Comparison of ENCODE assay signal across 1 cellular context in the genomic region with DNA sequence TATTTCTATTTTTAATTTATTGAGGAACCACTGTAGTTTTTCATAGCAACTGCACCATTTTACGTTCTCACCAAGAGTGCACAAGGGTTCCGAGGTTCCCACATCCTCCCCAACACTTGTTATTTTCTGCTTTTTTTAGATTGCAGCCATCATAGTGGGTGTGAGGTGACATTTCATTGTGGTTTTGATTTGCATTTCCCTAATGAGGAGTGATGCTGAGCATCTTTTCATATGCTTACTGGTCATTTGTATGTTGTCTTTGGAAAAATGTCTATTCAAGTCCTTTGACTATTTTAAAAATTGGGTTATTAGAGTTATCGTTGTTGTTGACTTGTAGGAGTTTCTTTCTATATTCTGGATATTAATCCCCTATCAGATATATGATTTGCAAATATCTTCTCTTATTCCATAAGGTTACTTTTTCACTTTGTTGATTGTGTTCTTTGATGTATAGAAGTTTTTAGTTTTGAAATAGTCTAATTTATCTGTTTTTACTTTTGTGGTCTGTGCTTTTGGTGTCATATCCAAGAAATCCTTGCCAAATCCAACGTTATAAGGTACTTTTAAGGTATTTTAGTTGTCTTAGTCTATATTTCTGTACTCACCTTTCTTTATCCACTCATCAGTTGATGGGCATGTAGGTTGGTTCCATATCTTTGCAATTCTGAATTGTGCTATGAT.
A peak's percentile ranks its signal among the peaks of the same experiment; 100 is the strongest.
TF ChIP-seq lines count a peak whose summit lies in the region.

No MANE protein-coding gene starts in this region.

TF ChIP-seq in K562, 482 proteins besides CTCF, POLR2A, EP300 and RAD21 (continues in another document):
- TF ChIP-seq ZSCAN32 (CRISPR knock-in tag; IDR thresholded peaks at IDR 0.05) (no peak), ZNF57 (CRISPR knock-in tag; IDR thresholded peaks at IDR 0.05) (no peak), POLR2AphosphoS2 (IDR thresholded peaks at IDR 0.05; ENCODE audit: low read length) (peak; percentile 55; the same call in 1 of the 2 replicates), PPARD (CRISPR knock-in tag; IDR thresholded peaks at IDR 0.05) (no peak), ZNF165 (CRISPR knock-in tag; IDR thresholded peaks at IDR 0.05; ENCODE audit: borderline replicate concordance) (no peak), TSC22D4 (tag; IDR thresholded peaks at IDR 0.05) (no peak), NCOR1 (IDR thresholded peaks at IDR 0.05) (no peak), MXI1 (IDR thresholded peaks at IDR 0.05; ENCODE audit: low read depth, low read length) (peak; percentile 47; the same call in 1 of the 2 replicates), ETS2 (tag; IDR thresholded peaks at IDR 0.05; ENCODE audit: borderline replicate concordance, poor library complexity, severe bottlenecking) (no peak), ZFPM2 (CRISPR knock-in tag; IDR thresholded peaks at IDR 0.05) (no peak), KHSRP (IDR thresholded peaks at IDR 0.05) (peak; percentile 26; the same call in 1 of the 2 replicates), TRIM28 (IDR thresholded peaks at IDR 0.05) (no peak), SMARCE1 (IDR thresholded peaks at IDR 0.05) (no peak), ZNF589 (CRISPR knock-in tag; IDR thresholded peaks at IDR 0.05; ENCODE audit: low read depth) (no peak), ZNF347 (CRISPR knock-in tag; IDR thresholded peaks at IDR 0.05; ENCODE audit: low read depth) (no peak), ZNF584 (CRISPR knock-in tag; IDR thresholded peaks at IDR 0.05; ENCODE audit: low read depth) (no peak), MAFK (IDR thresholded peaks at IDR 0.05; ENCODE audit: low read length) (no peak), EP400 (IDR thresholded peaks at IDR 0.05) (no peak), SUPT5H (IDR thresholded peaks at IDR 0.05) (peak; percentile 49), NEUROD1 (IDR thresholded peaks at IDR 0.05; ENCODE audit: borderline replicate concordance, low read depth, low read length, partially characterized antibody) (no peak), HNRNPH1 (optimal IDR thresholded peaks at IDR 0.05; ENCODE audit: low read depth, low read length) (no peak), BMI1 (IDR thresholded peaks at IDR 0.05; ENCODE audit: low read length) (no peak), POLR2B (IDR thresholded peaks at IDR 0.05; ENCODE audit: low read depth, partially characterized antibody) (peak; percentile 34), NFATC3 (IDR thresholded peaks at IDR 0.05) (0 out of 2 replicates have a peak, but pooled peaks have one; percentile 43), NFRKB (IDR thresholded peaks at IDR 0.05; ENCODE audit: low read depth) (no peak), U2AF1 (optimal IDR thresholded peaks at IDR 0.05; ENCODE audit: low read depth, low read length) (no peak), PHTF2 (CRISPR knock-in tag; IDR thresholded peaks at IDR 0.05) (no peak), CEBPG (CRISPR knock-in tag; IDR thresholded peaks at IDR 0.05) (no peak), CEBPG (tag; conservative IDR thresholded peaks at IDR 0.05 in 1 of 2, IDR thresholded peaks at IDR 0.05 in 1 of 2) (no peak), MCM2 (IDR thresholded peaks at IDR 0.05; ENCODE audit: low read depth) (no peak), CTBP1 (IDR thresholded peaks at IDR 0.05; ENCODE audit: borderline replicate concordance) (no peak), ELF4 (CRISPR knock-in tag; IDR thresholded peaks at IDR 0.05) (no peak), RBFOX2 (IDR thresholded peaks at IDR 0.05; ENCODE audit: low read depth, low read length) (no peak), GATAD2A (IDR thresholded peaks at IDR 0.05) (no peak), POLR3A (IDR thresholded peaks at IDR 0.05; ENCODE audit: borderline replicate concordance, extremely low read depth, insufficient read depth, insufficient read length) (no peak), BRD4 (IDR thresholded peaks at IDR 0.05) (no peak), CHD2 (IDR thresholded peaks at IDR 0.05; ENCODE audit: low read depth, low read length) (peak; percentile 35; the same call in 1 of the 2 replicates)
- TF ChIP-seq, protein P1, sequence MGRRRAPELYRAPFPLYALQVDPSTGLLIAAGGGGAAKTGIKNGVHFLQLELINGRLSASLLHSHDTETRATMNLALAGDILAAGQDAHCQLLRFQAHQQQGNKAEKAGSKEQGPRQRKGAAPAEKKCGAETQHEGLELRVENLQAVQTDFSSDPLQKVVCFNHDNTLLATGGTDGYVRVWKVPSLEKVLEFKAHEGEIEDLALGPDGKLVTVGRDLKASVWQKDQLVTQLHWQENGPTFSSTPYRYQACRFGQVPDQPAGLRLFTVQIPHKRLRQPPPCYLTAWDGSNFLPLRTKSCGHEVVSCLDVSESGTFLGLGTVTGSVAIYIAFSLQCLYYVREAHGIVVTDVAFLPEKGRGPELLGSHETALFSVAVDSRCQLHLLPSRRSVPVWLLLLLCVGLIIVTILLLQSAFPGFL (CRISPR knock-in tag; IDR thresholded peaks at IDR 0.05), result no peak
- TF ChIP-seq, protein P2, sequence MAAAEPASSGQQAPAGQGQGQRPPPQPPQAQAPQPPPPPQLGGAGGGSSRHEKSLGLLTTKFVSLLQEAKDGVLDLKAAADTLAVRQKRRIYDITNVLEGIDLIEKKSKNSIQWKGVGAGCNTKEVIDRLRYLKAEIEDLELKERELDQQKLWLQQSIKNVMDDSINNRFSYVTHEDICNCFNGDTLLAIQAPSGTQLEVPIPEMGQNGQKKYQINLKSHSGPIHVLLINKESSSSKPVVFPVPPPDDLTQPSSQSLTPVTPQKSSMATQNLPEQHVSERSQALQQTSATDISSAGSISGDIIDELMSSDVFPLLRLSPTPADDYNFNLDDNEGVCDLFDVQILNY (CRISPR knock-in tag; IDR thresholded peaks at IDR 0.05), result no peak
- TF ChIP-seq, protein P3, sequence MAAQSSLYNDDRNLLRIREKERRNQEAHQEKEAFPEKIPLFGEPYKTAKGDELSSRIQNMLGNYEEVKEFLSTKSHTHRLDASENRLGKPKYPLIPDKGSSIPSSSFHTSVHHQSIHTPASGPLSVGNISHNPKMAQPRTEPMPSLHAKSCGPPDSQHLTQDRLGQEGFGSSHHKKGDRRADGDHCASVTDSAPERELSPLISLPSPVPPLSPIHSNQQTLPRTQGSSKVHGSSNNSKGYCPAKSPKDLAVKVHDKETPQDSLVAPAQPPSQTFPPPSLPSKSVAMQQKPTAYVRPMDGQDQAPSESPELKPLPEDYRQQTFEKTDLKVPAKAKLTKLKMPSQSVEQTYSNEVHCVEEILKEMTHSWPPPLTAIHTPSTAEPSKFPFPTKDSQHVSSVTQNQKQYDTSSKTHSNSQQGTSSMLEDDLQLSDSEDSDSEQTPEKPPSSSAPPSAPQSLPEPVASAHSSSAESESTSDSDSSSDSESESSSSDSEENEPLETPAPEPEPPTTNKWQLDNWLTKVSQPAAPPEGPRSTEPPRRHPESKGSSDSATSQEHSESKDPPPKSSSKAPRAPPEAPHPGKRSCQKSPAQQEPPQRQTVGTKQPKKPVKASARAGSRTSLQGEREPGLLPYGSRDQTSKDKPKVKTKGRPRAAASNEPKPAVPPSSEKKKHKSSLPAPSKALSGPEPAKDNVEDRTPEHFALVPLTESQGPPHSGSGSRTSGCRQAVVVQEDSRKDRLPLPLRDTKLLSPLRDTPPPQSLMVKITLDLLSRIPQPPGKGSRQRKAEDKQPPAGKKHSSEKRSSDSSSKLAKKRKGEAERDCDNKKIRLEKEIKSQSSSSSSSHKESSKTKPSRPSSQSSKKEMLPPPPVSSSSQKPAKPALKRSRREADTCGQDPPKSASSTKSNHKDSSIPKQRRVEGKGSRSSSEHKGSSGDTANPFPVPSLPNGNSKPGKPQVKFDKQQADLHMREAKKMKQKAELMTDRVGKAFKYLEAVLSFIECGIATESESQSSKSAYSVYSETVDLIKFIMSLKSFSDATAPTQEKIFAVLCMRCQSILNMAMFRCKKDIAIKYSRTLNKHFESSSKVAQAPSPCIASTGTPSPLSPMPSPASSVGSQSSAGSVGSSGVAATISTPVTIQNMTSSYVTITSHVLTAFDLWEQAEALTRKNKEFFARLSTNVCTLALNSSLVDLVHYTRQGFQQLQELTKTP (IDR thresholded peaks at IDR 0.05; ENCODE audit: low read depth in 1 of 2, partially characterized antibody in 2 of 2), result no peak
- TF ChIP-seq, protein P4, sequence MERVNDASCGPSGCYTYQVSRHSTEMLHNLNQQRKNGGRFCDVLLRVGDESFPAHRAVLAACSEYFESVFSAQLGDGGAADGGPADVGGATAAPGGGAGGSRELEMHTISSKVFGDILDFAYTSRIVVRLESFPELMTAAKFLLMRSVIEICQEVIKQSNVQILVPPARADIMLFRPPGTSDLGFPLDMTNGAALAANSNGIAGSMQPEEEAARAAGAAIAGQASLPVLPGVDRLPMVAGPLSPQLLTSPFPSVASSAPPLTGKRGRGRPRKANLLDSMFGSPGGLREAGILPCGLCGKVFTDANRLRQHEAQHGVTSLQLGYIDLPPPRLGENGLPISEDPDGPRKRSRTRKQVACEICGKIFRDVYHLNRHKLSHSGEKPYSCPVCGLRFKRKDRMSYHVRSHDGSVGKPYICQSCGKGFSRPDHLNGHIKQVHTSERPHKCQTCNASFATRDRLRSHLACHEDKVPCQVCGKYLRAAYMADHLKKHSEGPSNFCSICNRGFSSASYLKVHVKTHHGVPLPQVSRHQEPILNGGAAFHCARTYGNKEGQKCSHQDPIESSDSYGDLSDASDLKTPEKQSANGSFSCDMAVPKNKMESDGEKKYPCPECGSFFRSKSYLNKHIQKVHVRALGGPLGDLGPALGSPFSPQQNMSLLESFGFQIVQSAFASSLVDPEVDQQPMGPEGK (CRISPR knock-in tag; IDR thresholded peaks at IDR 0.05; ENCODE audit: borderline replicate concordance), result no peak
- TF ChIP-seq, protein P5, sequence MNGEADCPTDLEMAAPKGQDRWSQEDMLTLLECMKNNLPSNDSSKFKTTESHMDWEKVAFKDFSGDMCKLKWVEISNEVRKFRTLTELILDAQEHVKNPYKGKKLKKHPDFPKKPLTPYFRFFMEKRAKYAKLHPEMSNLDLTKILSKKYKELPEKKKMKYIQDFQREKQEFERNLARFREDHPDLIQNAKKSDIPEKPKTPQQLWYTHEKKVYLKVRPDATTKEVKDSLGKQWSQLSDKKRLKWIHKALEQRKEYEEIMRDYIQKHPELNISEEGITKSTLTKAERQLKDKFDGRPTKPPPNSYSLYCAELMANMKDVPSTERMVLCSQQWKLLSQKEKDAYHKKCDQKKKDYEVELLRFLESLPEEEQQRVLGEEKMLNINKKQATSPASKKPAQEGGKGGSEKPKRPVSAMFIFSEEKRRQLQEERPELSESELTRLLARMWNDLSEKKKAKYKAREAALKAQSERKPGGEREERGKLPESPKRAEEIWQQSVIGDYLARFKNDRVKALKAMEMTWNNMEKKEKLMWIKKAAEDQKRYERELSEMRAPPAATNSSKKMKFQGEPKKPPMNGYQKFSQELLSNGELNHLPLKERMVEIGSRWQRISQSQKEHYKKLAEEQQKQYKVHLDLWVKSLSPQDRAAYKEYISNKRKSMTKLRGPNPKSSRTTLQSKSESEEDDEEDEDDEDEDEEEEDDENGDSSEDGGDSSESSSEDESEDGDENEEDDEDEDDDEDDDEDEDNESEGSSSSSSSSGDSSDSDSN (IDR thresholded peaks at IDR 0.05; ENCODE audit: borderline replicate concordance in 1 of 2, low read depth in 2 of 2, low read length in 2 of 2), result no peak
- TF ChIP-seq, protein P6, sequence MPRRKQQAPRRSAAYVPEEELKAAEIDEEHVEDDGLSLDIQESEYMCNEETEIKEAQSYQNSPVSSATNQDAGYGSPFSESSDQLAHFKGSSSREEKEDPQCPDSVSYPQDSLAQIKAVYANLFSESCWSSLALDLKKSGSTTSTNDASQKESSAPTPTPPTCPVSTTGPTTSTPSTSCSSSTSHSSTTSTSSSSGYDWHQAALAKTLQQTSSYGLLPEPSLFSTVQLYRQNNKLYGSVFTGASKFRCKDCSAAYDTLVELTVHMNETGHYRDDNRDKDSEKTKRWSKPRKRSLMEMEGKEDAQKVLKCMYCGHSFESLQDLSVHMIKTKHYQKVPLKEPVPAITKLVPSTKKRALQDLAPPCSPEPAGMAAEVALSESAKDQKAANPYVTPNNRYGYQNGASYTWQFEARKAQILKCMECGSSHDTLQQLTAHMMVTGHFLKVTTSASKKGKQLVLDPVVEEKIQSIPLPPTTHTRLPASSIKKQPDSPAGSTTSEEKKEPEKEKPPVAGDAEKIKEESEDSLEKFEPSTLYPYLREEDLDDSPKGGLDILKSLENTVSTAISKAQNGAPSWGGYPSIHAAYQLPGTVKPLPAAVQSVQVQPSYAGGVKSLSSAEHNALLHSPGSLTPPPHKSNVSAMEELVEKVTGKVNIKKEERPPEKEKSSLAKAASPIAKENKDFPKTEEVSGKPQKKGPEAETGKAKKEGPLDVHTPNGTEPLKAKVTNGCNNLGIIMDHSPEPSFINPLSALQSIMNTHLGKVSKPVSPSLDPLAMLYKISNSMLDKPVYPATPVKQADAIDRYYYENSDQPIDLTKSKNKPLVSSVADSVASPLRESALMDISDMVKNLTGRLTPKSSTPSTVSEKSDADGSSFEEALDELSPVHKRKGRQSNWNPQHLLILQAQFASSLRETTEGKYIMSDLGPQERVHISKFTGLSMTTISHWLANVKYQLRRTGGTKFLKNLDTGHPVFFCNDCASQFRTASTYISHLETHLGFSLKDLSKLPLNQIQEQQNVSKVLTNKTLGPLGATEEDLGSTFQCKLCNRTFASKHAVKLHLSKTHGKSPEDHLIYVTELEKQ (CRISPR knock-in tag; IDR thresholded peaks at IDR 0.05), result no peak
- TF ChIP-seq, protein P7, sequence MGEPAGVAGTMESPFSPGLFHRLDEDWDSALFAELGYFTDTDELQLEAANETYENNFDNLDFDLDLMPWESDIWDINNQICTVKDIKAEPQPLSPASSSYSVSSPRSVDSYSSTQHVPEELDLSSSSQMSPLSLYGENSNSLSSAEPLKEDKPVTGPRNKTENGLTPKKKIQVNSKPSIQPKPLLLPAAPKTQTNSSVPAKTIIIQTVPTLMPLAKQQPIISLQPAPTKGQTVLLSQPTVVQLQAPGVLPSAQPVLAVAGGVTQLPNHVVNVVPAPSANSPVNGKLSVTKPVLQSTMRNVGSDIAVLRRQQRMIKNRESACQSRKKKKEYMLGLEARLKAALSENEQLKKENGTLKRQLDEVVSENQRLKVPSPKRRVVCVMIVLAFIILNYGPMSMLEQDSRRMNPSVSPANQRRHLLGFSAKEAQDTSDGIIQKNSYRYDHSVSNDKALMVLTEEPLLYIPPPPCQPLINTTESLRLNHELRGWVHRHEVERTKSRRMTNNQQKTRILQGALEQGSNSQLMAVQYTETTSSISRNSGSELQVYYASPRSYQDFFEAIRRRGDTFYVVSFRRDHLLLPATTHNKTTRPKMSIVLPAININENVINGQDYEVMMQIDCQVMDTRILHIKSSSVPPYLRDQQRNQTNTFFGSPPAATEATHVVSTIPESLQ (CRISPR knock-in tag; IDR thresholded peaks at IDR 0.05), result no peak
- TF ChIP-seq, protein P8, sequence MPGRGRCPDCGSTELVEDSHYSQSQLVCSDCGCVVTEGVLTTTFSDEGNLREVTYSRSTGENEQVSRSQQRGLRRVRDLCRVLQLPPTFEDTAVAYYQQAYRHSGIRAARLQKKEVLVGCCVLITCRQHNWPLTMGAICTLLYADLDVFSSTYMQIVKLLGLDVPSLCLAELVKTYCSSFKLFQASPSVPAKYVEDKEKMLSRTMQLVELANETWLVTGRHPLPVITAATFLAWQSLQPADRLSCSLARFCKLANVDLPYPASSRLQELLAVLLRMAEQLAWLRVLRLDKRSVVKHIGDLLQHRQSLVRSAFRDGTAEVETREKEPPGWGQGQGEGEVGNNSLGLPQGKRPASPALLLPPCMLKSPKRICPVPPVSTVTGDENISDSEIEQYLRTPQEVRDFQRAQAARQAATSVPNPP (IDR thresholded peaks at IDR 0.05; ENCODE audit: borderline replicate concordance, insufficient read depth, insufficient read length), result no peak
- TF ChIP-seq, protein P9, sequence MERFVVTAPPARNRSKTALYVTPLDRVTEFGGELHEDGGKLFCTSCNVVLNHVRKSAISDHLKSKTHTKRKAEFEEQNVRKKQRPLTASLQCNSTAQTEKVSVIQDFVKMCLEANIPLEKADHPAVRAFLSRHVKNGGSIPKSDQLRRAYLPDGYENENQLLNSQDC (CRISPR knock-in tag; IDR thresholded peaks at IDR 0.05), result no peak
